In genomic region chr9:123353984-123354591, GRCh38 we compare ENCODE assay signal across 1 cellular context.
TF ChIP-seq lines count a peak whose summit lies in the region.

No MANE protein-coding gene starts in this region.

TF ChIP-seq in K562, 482 proteins besides CTCF, POLR2A, EP300 and RAD21 (continued from another document and continues in another):
- TF ChIP-seq CREM (IDR thresholded peaks at IDR 0.05; ENCODE audit: low read depth): peak; percentile 44
- TF ChIP-seq HDAC1 (IDR thresholded peaks at IDR 0.05): peak in 1 of 2 experiments; percentile 36; a peak in 1 of 4 replicates
- no peak for TF ChIP-seq PTTG1 (tag; IDR thresholded peaks at IDR 0.05; ENCODE audit: low read depth)
- 0 out of 2 replicates have a peak, but pooled peaks have one; percentile 16 for TF ChIP-seq ETV5 (CRISPR knock-in tag; IDR thresholded peaks at IDR 0.05; ENCODE audit: low read depth)
- TF ChIP-seq USF1 (CRISPR knock-in tag; IDR thresholded peaks at IDR 0.05): peak; percentile 82
- TF ChIP-seq XRCC5 (IDR thresholded peaks at IDR 0.05; ENCODE audit: low read depth, low read length): 0 out of 2 replicates have a peak, but pooled peaks have one; percentile 57
- TF ChIP-seq ZNF318 (IDR thresholded peaks at IDR 0.05; ENCODE audit: borderline replicate concordance in 1 of 2, low read depth in 1 of 2): no peak
- TF ChIP-seq TFAP4 (CRISPR knock-in tag; IDR thresholded peaks at IDR 0.05; ENCODE audit: borderline replicate concordance): peak; percentile 30; the same call in 1 of the 2 replicates
- peak; percentile 96 for TF ChIP-seq STAG1 (CRISPR knock-in tag; IDR thresholded peaks at IDR 0.05; ENCODE audit: borderline replicate concordance)
- TF ChIP-seq USF2 (CRISPR knock-in tag; IDR thresholded peaks at IDR 0.05): peak; percentile 75
- TF ChIP-seq ZNF134 (CRISPR knock-in tag; conservative IDR thresholded peaks at IDR 0.05): peak; percentile 80
- 0 out of 2 replicates have a peak, but pooled peaks have one; percentile 9 for TF ChIP-seq NR2C2 (CRISPR knock-in tag; IDR thresholded peaks at IDR 0.05)
- TF ChIP-seq NR2C2 (tag; IDR thresholded peaks at IDR 0.05): no peak
- TF ChIP-seq E2F5 (CRISPR knock-in tag; IDR thresholded peaks at IDR 0.05): peak; percentile 56; the same call in 1 of the 2 replicates
- TF ChIP-seq MAX (CRISPR knock-in tag; IDR thresholded peaks at IDR 0.05): peak; percentile 53; the same call in 1 of the 2 replicates
- peak; percentile 25 for TF ChIP-seq NEUROD1 (IDR thresholded peaks at IDR 0.05; ENCODE audit: borderline replicate concordance, low read depth, low read length, partially characterized antibody)
- peak; percentile 89 for TF ChIP-seq VEZF1 (CRISPR knock-in tag; IDR thresholded peaks at IDR 0.05)
- no peak for TF ChIP-seq JUND (IDR thresholded peaks at IDR 0.05; ENCODE audit: borderline replicate concordance, low read depth, low read length)
- no peak for TF ChIP-seq JUND (tag; IDR thresholded peaks at IDR 0.05; ENCODE audit: borderline replicate concordance, low read depth, low read length)
- peak; percentile 18 for TF ChIP-seq CXXC5 (CRISPR knock-in tag; IDR thresholded peaks at IDR 0.05)
- TF ChIP-seq CTBP1 (IDR thresholded peaks at IDR 0.05; ENCODE audit: borderline replicate concordance): peak; percentile 46; the same call in 1 of the 2 replicates
- TF ChIP-seq ARID2 (IDR thresholded peaks at IDR 0.05): peak; percentile 90
- TF ChIP-seq HDAC2 (IDR thresholded peaks at IDR 0.05): peak; percentile 65; the same call in 1 of the 2 replicates
- TF ChIP-seq BCOR (IDR thresholded peaks at IDR 0.05): peak; percentile 92
- no peak for TF ChIP-seq MEIS2 (IDR thresholded peaks at IDR 0.05; ENCODE audit: partially characterized antibody)
- TF ChIP-seq U2AF2 (optimal IDR thresholded peaks at IDR 0.05; ENCODE audit: low read depth, low read length): no peak
- peak; percentile 74; the same call in 1 of the 2 replicates for TF ChIP-seq SMARCA5 (IDR thresholded peaks at IDR 0.05)
- TF ChIP-seq NR2C1 (IDR thresholded peaks at IDR 0.05): 0 out of 2 replicates have a peak, but pooled peaks have one; percentile 20
- TF ChIP-seq NR2C1 (tag; IDR thresholded peaks at IDR 0.05): no peak
- TF ChIP-seq RB1 (IDR thresholded peaks at IDR 0.05; ENCODE audit: low read depth): peak; percentile 62; the same call in 1 of the 2 replicates
- no peak for TF ChIP-seq FOXJ2 (tag; IDR thresholded peaks at IDR 0.05)
- peak; percentile 85 for TF ChIP-seq CC2D1A (IDR thresholded peaks at IDR 0.05)
- TF ChIP-seq STAT5A (IDR thresholded peaks at IDR 0.05; ENCODE audit: borderline replicate concordance, low read length): no peak
- no peak for TF ChIP-seq EP400 (IDR thresholded peaks at IDR 0.05)
- TF ChIP-seq NCOA2 (IDR thresholded peaks at IDR 0.05; ENCODE audit: partially characterized antibody in 2 of 2): no peak
- no peak for TF ChIP-seq IRF2 (CRISPR knock-in tag; IDR thresholded peaks at IDR 0.05)
- TF ChIP-seq NRF1 (conservative IDR thresholded peaks at IDR 0.05 in 1 of 2, IDR thresholded peaks at IDR 0.05 in 1 of 2): peak; percentile 72 to 79
- no peak for TF ChIP-seq ZNF551 (CRISPR knock-in tag; IDR thresholded peaks at IDR 0.05)
- peak; percentile 76 for TF ChIP-seq TOE1 (IDR thresholded peaks at IDR 0.05; ENCODE audit: borderline replicate concordance)
- TF ChIP-seq TOE1 (CRISPR knock-in tag; IDR thresholded peaks at IDR 0.05; ENCODE audit: borderline replicate concordance, low read depth): no peak
- no peak for TF ChIP-seq DACH1 (IDR thresholded peaks at IDR 0.05; ENCODE audit: partially characterized antibody)
- TF ChIP-seq YY1 (IDR thresholded peaks at IDR 0.05; ENCODE audit: borderline replicate concordance in 1 of 3, control insufficient read depth in 1 of 3, extremely low read depth in 1 of 3, insufficient read depth in 3 of 3, insufficient read length in 1 of 3, insufficient replicate concordance in 2 of 3, low read depth in 1 of 3, low read length in 2 of 3): peak in 1 of 3 experiments; percentile 31
- TF ChIP-seq MAZ (CRISPR knock-in tag; conservative IDR thresholded peaks at IDR 0.05 in 1 of 2, IDR thresholded peaks at IDR 0.05 in 1 of 2): peak; percentile 85 to 90
- TF ChIP-seq MNT (conservative IDR thresholded peaks at IDR 0.05): peak in 1 of 2 experiments; percentile 58; a peak in 2 of 4 replicates
- peak; percentile 77 for TF ChIP-seq ESRRA (IDR thresholded peaks at IDR 0.05; ENCODE audit: borderline replicate concordance, low read depth)
- no peak for TF ChIP-seq NFXL1 (CRISPR knock-in tag; IDR thresholded peaks at IDR 0.05)
- peak; percentile 99 for TF ChIP-seq SMC3 (conservative IDR thresholded peaks at IDR 0.05; ENCODE audit: insufficient read depth, low read depth, low read length)
- TF ChIP-seq ZNF398 (CRISPR knock-in tag; IDR thresholded peaks at IDR 0.05): no peak
- no peak for TF ChIP-seq HMGN3 (IDR thresholded peaks at IDR 0.05; ENCODE audit: borderline replicate concordance, extremely low read depth, insufficient read length, low read depth, low read length)
- TF ChIP-seq ATF1 (CRISPR knock-in tag; IDR thresholded peaks at IDR 0.05): no peak
- peak; percentile 33 for TF ChIP-seq ATF1 (tag; IDR thresholded peaks at IDR 0.05)
